19 cellular contexts compared by ENCODE assay signal in the genomic region with DNA sequence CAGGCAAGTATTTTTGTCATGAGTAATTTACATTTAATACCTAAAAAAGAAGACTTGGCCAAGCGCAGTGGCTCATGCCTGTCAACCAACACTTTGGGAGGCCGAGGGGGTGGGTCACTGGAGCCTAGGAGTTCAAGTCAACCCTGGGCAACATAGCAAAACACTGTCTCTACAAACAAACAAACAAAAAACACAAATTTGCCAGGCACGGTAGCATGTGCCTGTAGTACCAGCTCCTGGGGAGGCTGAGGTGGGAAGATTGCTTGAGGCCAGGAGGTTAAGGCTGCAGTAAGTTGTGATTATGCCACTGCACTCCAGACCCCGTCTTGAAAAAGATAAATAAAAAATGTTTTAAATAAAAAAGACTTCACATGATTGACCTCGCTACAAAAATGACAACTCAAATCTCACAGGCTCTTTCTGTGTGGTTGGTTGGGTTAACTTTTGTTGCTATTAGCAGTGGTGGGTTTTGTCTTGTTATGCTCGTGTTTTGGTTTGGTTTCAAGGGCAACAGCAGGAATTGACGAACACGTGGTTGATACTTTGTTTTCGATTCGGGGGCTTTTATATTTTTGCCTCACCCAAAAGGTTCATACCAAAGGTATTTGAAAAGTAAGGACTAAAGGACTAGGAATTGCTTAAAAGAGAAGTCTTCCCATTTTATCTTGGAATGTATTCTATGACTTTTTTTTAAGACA.
DNase-seq lines count a peak whose midpoint lies in the region; ATAC-seq, FAIRE-seq and TF ChIP-seq lines count a peak whose summit lies in the region.
"Had no signal": no experiment of that assay in that cellular context is flagged by ENCODE, and none has a peak within 500 bp of the region (broad histone marks: within the 10 kb centered on the region; RNA-seq: fewer than 3 reads in every experiment).

No MANE protein-coding gene starts in this region.

- no peaks in the 10 kb centered on the region for H3K36me3 ChIP-seq in hepatocyte (replicated peaks; ENCODE audit: insufficient read depth, low read depth)
- H3K36me3 ChIP-seq: pancreas, thyroid gland, WERI-Rb-1 had no signal

- CTCF ChIA-PET in CD4-positive, alpha-beta T cell (lab: Charles Lee) = no interaction called here

- no peaks in the 10 kb centered on the region for H3K9me3 ChIP-seq in CD4-positive, alpha-beta T cell (ENCODE audit: control insufficient read depth, low read length)
- no peaks in the 10 kb centered on the region for H3K9me3 ChIP-seq in hepatocyte (ENCODE audit: low read depth)
- H3K9me3 ChIP-seq: BE2C, pancreas, thyroid gland had no signal

- no peaks in the 10 kb centered on the region for H3K9me3 Mint-ChIP-seq in CD4-positive, alpha-beta T cell
- H3K9me3 Mint-ChIP-seq in activated naive CD8-positive, alpha-beta T cell (ENCODE audit: low read depth) = no peaks in the 10 kb centered on the region
- H3K9me3 Mint-ChIP-seq in natural killer cell = no peaks in the 10 kb centered on the region

- H3K4me1 ChIP-seq in hepatocyte (ENCODE audit: insufficient read depth) = no peaks in the 10 kb centered on the region
- H3K4me1 ChIP-seq: BE2C had no signal

- H3K27me3 Mint-ChIP-seq in CD4-positive, alpha-beta T cell = no peaks in the 10 kb centered on the region
- H3K27me3 Mint-ChIP-seq in activated naive CD8-positive, alpha-beta T cell = no peaks in the 10 kb centered on the region
- H3K27me3 Mint-ChIP-seq in natural killer cell (ENCODE audit: low read depth in 2 of 2) = no peaks in the 10 kb centered on the region

- peaks cover 53% of the 10 kb centered on the region for H3K79me2 ChIP-seq in hepatocyte

- peaks cover 4% of the 10 kb centered on the region for H4K20me1 ChIP-seq in hepatocyte (ENCODE audit: insufficient read depth, poor library complexity, severe bottlenecking)

- H3K36me3 Mint-ChIP-seq in CD4-positive, alpha-beta T cell (ENCODE audit: low read depth) = peaks cover 86% of the 10 kb centered on the region
- H3K36me3 Mint-ChIP-seq in activated naive CD8-positive, alpha-beta T cell = peaks cover 29% of the 10 kb centered on the region
- no peaks in the 10 kb centered on the region for H3K36me3 Mint-ChIP-seq in natural killer cell

- no peak for FAIRE-seq in GM12891 (lab: Jason Lieb, UNC)
- FAIRE-seq: H1, pancreas had no signal

- H3K4me1 Mint-ChIP-seq in CD4-positive, alpha-beta T cell (ENCODE audit: low read depth) = peaks cover 97% of the 10 kb centered on the region
- peaks cover 96% of the 10 kb centered on the region for H3K4me1 Mint-ChIP-seq in activated naive CD8-positive, alpha-beta T cell (ENCODE audit: low read depth)
- peaks cover 92 to 96% of the 10 kb centered on the region in 2 donors for H3K4me1 Mint-ChIP-seq in natural killer cell

- no peak overlapping the region for H3K27ac ChIP-seq in CD4-positive, alpha-beta T cell (ENCODE audit: low read depth, low read length)
- no peak overlapping the region for H3K27ac ChIP-seq in hepatocyte
- H3K27ac ChIP-seq: pancreas, WERI-Rb-1 had no signal

- no peak overlapping the region for H3K4me2 ChIP-seq in hepatocyte

- H3K27me3 ChIP-seq in CD4-positive, alpha-beta T cell (ENCODE audit: control insufficient read depth, insufficient read depth, low read length) = no peaks in the 10 kb centered on the region
- peaks cover 18% of the 10 kb centered on the region for H3K27me3 ChIP-seq in hepatocyte
- H3K27me3 ChIP-seq: BE2C, pancreas, thyroid gland had no signal

- H3K9me2 ChIP-seq in hepatocyte (replicated peaks; ENCODE audit: insufficient read depth) = no peaks in the 10 kb centered on the region

- no peak overlapping the region for H3K4me3 ChIP-seq in hepatocyte
- H3K4me3 ChIP-seq: pancreas, thyroid gland had no signal

- H3K4me3 Mint-ChIP-seq in CD4-positive, alpha-beta T cell = peak overlapping the region; percentile 70
- H3K4me3 Mint-ChIP-seq in activated naive CD8-positive, alpha-beta T cell = peak overlapping the region; percentile 81
- peak overlapping the region; percentile 83 for H3K4me3 Mint-ChIP-seq in natural killer cell

- intact Hi-C loops in CD4-positive, alpha-beta T cell (cut with DNase I, micrococcal nuclease) = loop anchor here (10.0 kb wide), 2 partner anchors 46 to 54 kb away; no protein-coding TSS in a partner anchor
- intact Hi-C loops in natural killer cell (cut with micrococcal nuclease) = loop anchor here (2.0 kb wide), 1 partner anchor 16 kb away; no protein-coding TSS in a partner anchor

- POLR2A ChIA-PET in CD4-positive, alpha-beta T cell (lab: Charles Lee) = interaction anchor here (0.6 to 1.5 kb wide), 3 partner anchors 10 to 283 kb away, joined by 3 to 4 read pairs (median 3); no protein-coding TSS in a partner anchor

- WGBS in hepatocyte (ENCODE audit: low lambda C conversion rate, missing lambda C conversion rate) = 83% methylated on average over 10 of the region's 10 CpGs

- no peak for DNase-seq in CD4-positive, alpha-beta T cell
- DNase-seq in GM12891 (ENCODE audit: insufficient read length, low spot score) = no peak
- DNase-seq in natural killer cell = no peak
- no peak for DNase-seq in hepatocyte (ENCODE audit: low spot score)
- DNase-seq in HCEC 1CT = no peak
- DNase-seq: amniotic stem cell; BE2C; KBM-7; NCI-H2081 treated with DMSO at 0.1 percent for 48 hours; NCI-H510A treated with DMSO at 0.1 percent for 48 hours; pancreas; SHP77; stimulated activated CD4-positive, alpha-beta T cell treated with anti-CD3 and anti-CD28 coated beads, Interleukin-4, amount 100 ng/mL, for 1 hour; T-helper 1 cell; thyroid gland; WERI-Rb-1 had no signal

- ATAC-seq in CD4-positive, alpha-beta T cell (ENCODE audit: poor library complexity) = peak; percentile 29
- ATAC-seq in natural killer cell = peak; percentile 46 to 66 (median 57)
- ATAC-seq in GM18505 (IDR thresholded peaks at IDR 0.05; ENCODE audit: unreplicated experiment) = no peak
- ATAC-seq: pancreas had no signal

- TF ChIP-seq CTCF in CD4-positive, alpha-beta T cell (IDR thresholded peaks at IDR 0.05) = no peak
- TF ChIP-seq CTCF in natural killer cell (IDR thresholded peaks at IDR 0.05) = no peak
- no peak for TF ChIP-seq CTCF in hepatocyte (IDR thresholded peaks at IDR 0.05; ENCODE audit: poor library complexity)

- TF ChIP-seq POLR2A in GM12891 (IDR thresholded peaks at IDR 0.05; ENCODE audit: low read depth, low read length) (no peak), GM18505 (IDR thresholded peaks at IDR 0.05; ENCODE audit: borderline replicate concordance, extremely low read depth, insufficient read depth, insufficient read length) (no peak)

- H2AFZ ChIP-seq in hepatocyte = no peak overlapping the region

- peak overlapping the region; percentile 70 for H3K27ac Mint-ChIP-seq in CD4-positive, alpha-beta T cell
- H3K27ac Mint-ChIP-seq in activated naive CD8-positive, alpha-beta T cell = peak overlapping the region; percentile 87
- peak overlapping the region; percentile 94 to 99 for H3K27ac Mint-ChIP-seq in natural killer cell

TF ChIP-seq in GM12891, 5 proteins besides CTCF, POLR2A, EP300 and RAD21:
- TF ChIP-seq SPI1 (IDR thresholded peaks at IDR 0.05; ENCODE audit: low read depth, low read length) (no peak), POLR2AphosphoS5 (IDR thresholded peaks at IDR 0.05; ENCODE audit: low read depth, low read length) (peak; percentile 10; the same call in 1 of the 2 replicates)
